ENCODE assay signal across 8 cellular contexts in the genomic region with DNA sequence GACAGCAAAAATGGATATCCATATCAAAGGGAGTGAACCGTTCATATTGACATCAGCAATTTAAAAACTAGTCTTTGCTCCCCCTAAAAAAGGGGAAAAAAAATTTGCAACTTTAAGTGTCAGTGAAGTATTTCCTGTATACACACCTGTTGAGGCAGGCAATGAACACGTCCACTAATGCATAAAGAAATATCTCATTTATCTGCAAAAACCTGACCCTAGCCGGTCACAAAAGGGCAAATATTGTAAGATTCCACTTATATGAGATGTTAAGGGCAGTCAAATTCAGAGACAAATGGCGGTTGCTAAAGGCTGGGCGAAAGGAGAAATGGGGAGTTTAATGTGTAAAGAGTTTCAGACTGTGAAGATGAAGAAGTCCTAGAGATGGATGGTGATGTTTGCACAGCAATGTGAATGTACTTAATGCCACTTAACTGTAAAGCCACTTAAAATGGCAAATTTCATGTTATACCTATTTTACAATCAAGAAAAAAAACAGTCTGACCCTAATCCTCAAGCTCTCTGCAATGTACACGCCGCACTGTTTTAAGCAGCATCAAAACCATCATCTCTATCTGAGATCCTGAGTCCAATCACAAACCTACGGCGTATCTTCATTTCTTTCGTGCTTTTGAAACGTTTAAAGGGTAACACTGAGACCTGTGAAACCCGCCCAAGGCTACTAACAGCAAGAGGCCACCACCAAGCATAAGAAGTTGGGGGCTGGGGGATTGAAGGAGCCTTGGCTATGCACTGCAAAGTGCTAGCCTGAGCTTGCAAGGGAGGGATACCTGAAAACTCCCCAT. TPM values are rescaled to one million over a fixed set of nuclear protein-coding genes. Genes with fewer than 3 reads are reported as not detected.
A peak's percentile ranks its signal among the peaks of the same experiment; 100 is the strongest.
DNase-seq lines count a peak whose midpoint lies in the region; TF ChIP-seq lines count a peak whose summit lies in the region.

No MANE protein-coding gene starts in this region.

- H3F3A ChIP-seq in PC-9 (ENCODE audit: insufficient read depth, low read depth) = peaks cover 8% of the 10 kb centered on the region; the same call in 1 of the 2 replicates

- H3K27me3 ChIP-seq in PC-9 (ENCODE audit: insufficient read depth, low read depth) = no peaks in the 10 kb centered on the region

- peaks cover 29% of the 10 kb centered on the region for H3K4me1 ChIP-seq in PC-9 (replicated peaks; ENCODE audit: insufficient read depth)

- peak overlapping the region; percentile 88; the same call in 1 of the 2 replicates for H2AFZ ChIP-seq in PC-9

- POLR2A ChIA-PET in PC-9 (lab: Charles Lee; ENCODE audit: unreplicated experiment) = no interaction called here

- no peak for TF ChIP-seq CTCF in GM12865 (IDR thresholded peaks at IDR 0.05; ENCODE audit: insufficient read depth, low read depth, low read length, missing control alignments)
- no peak for TF ChIP-seq CTCF in PC-9 (conservative IDR thresholded peaks at IDR 0.05)
- no peak for TF ChIP-seq CTCF in epithelial cell of esophagus (IDR thresholded peaks at IDR 0.05; ENCODE audit: insufficient read depth, low read depth, low read length, missing control alignments)

- H3K9me2 ChIP-seq in PC-9 (ENCODE audit: insufficient read depth) = no peaks in the 10 kb centered on the region

- intact Hi-C loops in PC-9 (cut with micrococcal nuclease; ENCODE audit: unreplicated experiment) = no loop called here

- no peaks in the 10 kb centered on the region for H4K20me1 ChIP-seq in PC-9 (ENCODE audit: insufficient read depth)

- no TSS peak for BruUV-seq in PC-9 (replicated peaks; lab: Mats Ljungman, UMichigan)

- CTCF ChIA-PET in PC-9 (lab: Charles Lee) = interaction anchor here (0.6 kb wide), 1 partner anchor 67 kb away, joined by 6 read pairs; no protein-coding TSS in a partner anchor

- peaks cover 17% of the 10 kb centered on the region for H3K36me3 ChIP-seq in PC-9 (ENCODE audit: low read depth)

- peaks cover 34% of the 10 kb centered on the region for H3K79me2 ChIP-seq in PC-9 (ENCODE audit: low read depth)

- peak overlapping the region; percentile 97 for H3K4me2 ChIP-seq in PC-9

- no peak overlapping the region for H3K27ac ChIP-seq in PC-9

- H3K4me3 ChIP-seq in GM12865 (ENCODE audit: low read depth, low read length) (peak overlapping the region; percentile 65), PC-9 (peak overlapping the region; percentile 92), epithelial cell of esophagus (ENCODE audit: low read length) (peak overlapping the region; percentile 94)

- DNase-seq in GM12865 (ENCODE audit: low read depth) (peak; percentile 30), PC-9 (no peak), epithelial cell of esophagus (ENCODE audit: low read depth) (no peak), pons (ENCODE audit: low spot score) (peak; percentile 12), COLO829 (ENCODE audit: low spot score) (no peak), NCI-H345 treated with DMSO at 0.1 percent for 48 hours (lab: John Stamatoyannopoulos, UW; ENCODE audit: unreplicated experiment) (no peak), NCI-H2081 treated with DMSO at 0.1 percent for 48 hours (lab: John Stamatoyannopoulos, UW) (no peak), NCI-H2107 treated with DMSO at 0.1 percent for 48 hours (lab: John Stamatoyannopoulos, UW; ENCODE audit: unreplicated experiment) (no peak)

- no peaks in the 10 kb centered on the region for H3K9me3 ChIP-seq in PC-9 (ENCODE audit: insufficient read depth, low read depth)

RNA-seq across cellular contexts. Expression of a gene that starts 1.1 kb away (rescaled TPM):
- total RNA-seq in PC-9 (2021) = 45.1 and 53.0 TPM in 2 replicates

RNA-seq across cellular contexts. Expression of a gene that starts 3.7 kb away (rescaled TPM):
- 94.8 and 97.9 TPM in 2 replicates for total RNA-seq in PC-9 (2021)

Comparison
In these comparisons a context has a peak if more than half of its experiments do, and no peak if none do; other contexts are left out.
1. DNase-seq: peak in GM12865 (single experiment) and pons (single experiment); none in PC-9 (0 of 2), epithelial cell of esophagus (single experiment), COLO829 (single experiment), NCI-H345 treated with DMSO at 0.1 percent for 48 hours (single experiment), NCI-H2081 treated with DMSO at 0.1 percent for 48 hours (single experiment) and NCI-H2107 treated with DMSO at 0.1 percent for 48 hours (single experiment).
2. Peak in every context shown above with its lines, with median percentiles within 50 percentile points of each other: H3K4me3 ChIP-seq.